ENCODE assay signal across 21 cellular contexts in the genomic region with DNA sequence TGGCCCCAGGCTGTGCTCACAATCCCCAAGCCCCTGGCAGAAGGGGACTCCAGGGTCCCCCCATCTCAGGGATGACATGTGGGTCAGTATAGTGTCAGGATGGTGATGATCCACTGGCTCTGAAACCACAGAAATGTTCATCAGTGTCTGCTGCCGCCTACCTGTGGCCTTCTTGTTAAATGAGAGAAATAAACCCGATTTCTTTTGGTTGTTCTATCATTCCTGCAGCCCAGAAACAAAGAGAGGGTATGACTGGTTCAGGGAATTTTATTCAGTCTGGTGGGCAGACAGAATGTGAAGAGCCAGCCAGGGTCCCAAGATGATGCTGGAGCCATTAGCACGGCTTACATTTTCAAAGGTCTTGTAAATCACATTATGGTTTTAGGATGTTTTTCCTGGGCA.
A peak's percentile ranks its signal among the peaks of the same experiment; 100 is the strongest.
DNase-seq lines count a peak whose midpoint lies in the region; ATAC-seq and TF ChIP-seq lines count a peak whose summit lies in the region.
"Had no signal": no experiment of that assay in that cellular context is flagged by ENCODE, and none has a peak within 500 bp of the region (broad histone marks: within the 10 kb centered on the region; RNA-seq: fewer than 3 reads in every experiment).

No MANE protein-coding gene starts in this region.

- peaks cover 21 to 75% (median 33%) of the 10 kb centered on the region in 7 donors for H3K4me1 Mint-ChIP-seq in naive thymus-derived CD4-positive, alpha-beta T cell

- peak; percentile 56 for TF ChIP-seq CTCF in Panc1 (IDR thresholded peaks at IDR 0.05)
- TF ChIP-seq CTCF in choroid plexus epithelial cell (conservative IDR thresholded peaks at IDR 0.05; ENCODE audit: low read depth, low read length): peak; percentile 44

- BruUV-seq in Panc1 (replicated peaks; lab: Mats Ljungman, UMichigan): no TSS peak

- peaks cover 3% of the 10 kb centered on the region for H3K4me1 ChIP-seq in Panc1 (ENCODE audit: control insufficient read depth, insufficient read depth, low read length)
- H3K4me1 ChIP-seq in naive thymus-derived CD4-positive, alpha-beta T cell (ENCODE audit: control insufficient read depth in 2 of 2, insufficient read depth in 2 of 2, low read length in 2 of 2): no peaks in the 10 kb centered on the region

- CTCF ChIA-PET in Panc1 (lab: Charles Lee): no interaction called here
- CTCF ChIA-PET in naive thymus-derived CD4-positive, alpha-beta T cell (lab: Charles Lee): interaction anchor here (2.7 kb wide), 1 partner anchor 339 kb away, joined by 11 read pairs; no protein-coding TSS in a partner anchor

- no peak overlapping the region for H3K4me3 ChIP-seq in Panc1 (ENCODE audit: low read depth in 2 of 2, low read length in 2 of 2)
- no peak overlapping the region for H3K4me3 ChIP-seq in choroid plexus epithelial cell (ENCODE audit: low read depth, low read length)
- H3K4me3 ChIP-seq in naive thymus-derived CD4-positive, alpha-beta T cell (ENCODE audit: low read length): no peak overlapping the region
- H3K4me3 ChIP-seq: coronary artery, GM23248, Peyer's patch had no signal

- H3K27ac Mint-ChIP-seq in naive thymus-derived CD4-positive, alpha-beta T cell: no peak overlapping the region
- H3K27ac Mint-ChIP-seq: activated CD4-positive, alpha-beta T cell treated with anti-CD3 and anti-CD28 coated beads, Interleukin-2, amount 10 ng/mL, durations not matched to agents 7 days and 5 days; B cell had no signal

- peak; percentile 12 for DNase-seq in DMS53 (lab: John Stamatoyannopoulos, UW)
- DNase-seq in DMS53 treated with DMSO at 0.1 percent for 48 hours (lab: John Stamatoyannopoulos, UW; ENCODE audit: unreplicated experiment): no peak
- DNase-seq in Panc1 (ENCODE audit: low read depth, low spot score): no peak
- no peak for DNase-seq in choroid plexus epithelial cell (ENCODE audit: low read depth)
- no peak for DNase-seq in naive thymus-derived CD4-positive, alpha-beta T cell
- no peak for DNase-seq in EL
- no peak for DNase-seq in kidney glomerular epithelial cell (lab: John Stamatoyannopoulos, UW)
- no peak for DNase-seq in dermis blood vessel endothelial cell
- DNase-seq: activated CD4-positive, alpha-beta T cell treated with anti-CD3 and anti-CD28 coated beads, Interleukin-2, amount 10 ng/mL, durations not matched to agents 7 days and 5 days; aorta; GDM1; GM23248; left cardiac atrium; MV-4-11; NCI-H187 treated with DMSO at 0.1 percent for 48 hours; NCI-H510A; nephron progenitor cell; Peyer's patch had no signal

- H3K9me3 Mint-ChIP-seq in naive thymus-derived CD4-positive, alpha-beta T cell: no peaks in the 10 kb centered on the region
- H3K9me3 Mint-ChIP-seq: activated CD4-positive, alpha-beta T cell treated with anti-CD3 and anti-CD28 coated beads, Interleukin-2, amount 10 ng/mL, durations not matched to agents 7 days and 5 days; nephron progenitor cell had no signal

- no peak overlapping the region for H3K4me3 Mint-ChIP-seq in naive thymus-derived CD4-positive, alpha-beta T cell
- H3K4me3 Mint-ChIP-seq: activated CD4-positive, alpha-beta T cell treated with anti-CD3 and anti-CD28 coated beads, Interleukin-2, amount 10 ng/mL, durations not matched to agents 7 days and 5 days; B cell; nephron progenitor cell had no signal

- in situ Hi-C loops in Panc1 (cut with HindIII; ENCODE audit: low pct_unique_long_range_greater_than_20kb, low sequenced_read_pairs): no loop called here

- H3K27ac ChIP-seq in Panc1 (ENCODE audit: low read length): no peak overlapping the region
- H3K27ac ChIP-seq in naive thymus-derived CD4-positive, alpha-beta T cell (ENCODE audit: low read depth, low read length): no peak overlapping the region
- H3K27ac ChIP-seq: 22Rv1, coronary artery, GM23248, Peyer's patch had no signal

- no peaks in the 10 kb centered on the region for H3K9me3 ChIP-seq in Panc1 (ENCODE audit: control insufficient read depth, insufficient read depth, low read depth, low read length)
- no peaks in the 10 kb centered on the region for H3K9me3 ChIP-seq in naive thymus-derived CD4-positive, alpha-beta T cell (ENCODE audit: control insufficient read depth in 2 of 3, low read length in 3 of 3)
- H3K9me3 ChIP-seq: Peyer's patch had no signal

- no peaks in the 10 kb centered on the region for H3K27me3 Mint-ChIP-seq in naive thymus-derived CD4-positive, alpha-beta T cell
- H3K27me3 Mint-ChIP-seq: activated CD4-positive, alpha-beta T cell treated with anti-CD3 and anti-CD28 coated beads, Interleukin-2, amount 10 ng/mL, durations not matched to agents 7 days and 5 days; B cell had no signal

- no peaks in the 10 kb centered on the region for H3K36me3 ChIP-seq in Panc1 (ENCODE audit: control insufficient read depth, insufficient read depth, low read length)
- no peaks in the 10 kb centered on the region for H3K36me3 ChIP-seq in naive thymus-derived CD4-positive, alpha-beta T cell (ENCODE audit: control insufficient read depth in 2 of 3, insufficient read depth in 3 of 3, low read length in 3 of 3)
- H3K36me3 ChIP-seq: Peyer's patch had no signal

- peaks cover 0 to 6% (median 0%) of the 10 kb centered on the region in 5 donors for H3K36me3 Mint-ChIP-seq in naive thymus-derived CD4-positive, alpha-beta T cell

- no peaks in the 10 kb centered on the region for H3K27me3 ChIP-seq in Panc1 (ENCODE audit: control insufficient read depth, insufficient read depth, low read length)
- no peaks in the 10 kb centered on the region for H3K27me3 ChIP-seq in naive thymus-derived CD4-positive, alpha-beta T cell (ENCODE audit: control insufficient read depth in 2 of 2, insufficient read depth in 2 of 2, low read length in 2 of 2)
- H3K27me3 ChIP-seq: Peyer's patch had no signal

- POLR2A ChIA-PET in Panc1 (lab: Charles Lee): no interaction called here
- POLR2A ChIA-PET in naive thymus-derived CD4-positive, alpha-beta T cell (lab: Charles Lee): no interaction called here

- intact Hi-C loops in Panc1 (cut with micrococcal nuclease; ENCODE audit: unreplicated experiment): loop anchor here (5.0 kb wide), 1 partner anchor 261 kb away; no protein-coding TSS in a partner anchor
- intact Hi-C loops in naive thymus-derived CD4-positive, alpha-beta T cell (cut with micrococcal nuclease): loop anchor here in 1 of 2 donors (10.0 kb wide), 1 partner anchor 779 kb away; no protein-coding TSS in a partner anchor

- ATAC-seq in Panc1: no peak
- no peak for ATAC-seq in naive thymus-derived CD4-positive, alpha-beta T cell
- ATAC-seq: left cardiac atrium had no signal
